ENCODE assay signal across 8 cellular contexts in genomic region chr19:7926727-7927604, GRCh38. TPM values are rescaled to one million over a fixed set of nuclear protein-coding genes. Genes with fewer than 3 reads are reported as not detected.
DNase-seq lines count a peak whose midpoint lies in the region; ATAC-seq and TF ChIP-seq lines count a peak whose summit lies in the region.

No MANE protein-coding gene starts in this region.

- H3K27me3 ChIP-seq in BLaER1 treated with 17β-estradiol and CSF1 and Interleukin-3, amounts not matched to agents 10 nM and 100 nM, result peaks cover 0 to 12% (median 0%) of the 10 kb centered on the region in 11 experiments; a peak in 4 of 22 replicates

- no peaks in the 10 kb centered on the region for H3K27me3 Mint-ChIP-seq in central memory CD8-positive, alpha-beta T cell
- H3K27me3 Mint-ChIP-seq in naive thymus-derived CD8-positive, alpha-beta T cell, result peaks cover 0 to 1% (median 0%) of the 10 kb centered on the region in 5 donors

- no peak overlapping the region for H3K27ac ChIP-seq in BLaER1 treated with 17β-estradiol and CSF1 and Interleukin-3, amounts not matched to agents 10 nM and 100 nM
- no peak overlapping the region for H3K27ac ChIP-seq in HEK293 (ENCODE audit: extremely low read depth, low read depth, low read length)

- H3K9ac ChIP-seq in BLaER1 treated with 17β-estradiol and CSF1 and Interleukin-3, amounts not matched to agents 10 nM and 100 nM, result peak overlapping the region in 2 of 11 experiments; percentile 47 to 56; a peak in 1 of 22 replicates

- no peak for ATAC-seq in central memory CD8-positive, alpha-beta T cell (replicated peaks; ENCODE audit: extremely low read depth, poor library complexity, severe bottlenecking)
- no peak for ATAC-seq in naive thymus-derived CD8-positive, alpha-beta T cell
- no peak for ATAC-seq in GM21737 (IDR thresholded peaks at IDR 0.05; ENCODE audit: unreplicated experiment)
- no peak for ATAC-seq in HG03139 (IDR thresholded peaks at IDR 0.05; ENCODE audit: unreplicated experiment)
- ATAC-seq in GM18861 (IDR thresholded peaks at IDR 0.05; ENCODE audit: unreplicated experiment), result no peak

- no peaks in the 10 kb centered on the region for H3K9me3 Mint-ChIP-seq in central memory CD8-positive, alpha-beta T cell
- peaks cover 0 to 2% (median 0%) of the 10 kb centered on the region in 9 donors for H3K9me3 Mint-ChIP-seq in naive thymus-derived CD8-positive, alpha-beta T cell

- H3K4me1 ChIP-seq in BLaER1 treated with 17β-estradiol and CSF1 and Interleukin-3, amounts not matched to agents 10 nM and 100 nM, result peaks cover 42 to 69% (median 61%) of the 10 kb centered on the region in 10 experiments
- H3K4me1 ChIP-seq in HEK293 (ENCODE audit: control insufficient read depth, insufficient read depth, low read length), result peaks cover 17% of the 10 kb centered on the region

- peaks cover 16% of the 10 kb centered on the region for H3K4me1 Mint-ChIP-seq in central memory CD8-positive, alpha-beta T cell
- H3K4me1 Mint-ChIP-seq in naive thymus-derived CD8-positive, alpha-beta T cell, result peaks cover 11 to 34% (median 23%) of the 10 kb centered on the region in 4 donors

- peaks cover 26% of the 10 kb centered on the region for H3K36me3 Mint-ChIP-seq in central memory CD8-positive, alpha-beta T cell (ENCODE audit: insufficient read depth)
- peaks cover 0 to 18% (median 2%) of the 10 kb centered on the region in 3 donors for H3K36me3 Mint-ChIP-seq in naive thymus-derived CD8-positive, alpha-beta T cell

- H3K4me3 Mint-ChIP-seq in central memory CD8-positive, alpha-beta T cell, result peak overlapping the region; percentile 68
- peak overlapping the region; percentile 45 to 77 (median 66) for H3K4me3 Mint-ChIP-seq in naive thymus-derived CD8-positive, alpha-beta T cell

- no peak overlapping the region for H3K4me3 ChIP-seq in BLaER1 treated with 17β-estradiol and CSF1 and Interleukin-3, amounts not matched to agents 10 nM and 100 nM
- H3K4me3 ChIP-seq in HEK293 (ENCODE audit: low read depth, low read length), result no peak overlapping the region

- H3K27ac Mint-ChIP-seq in central memory CD8-positive, alpha-beta T cell (ENCODE audit: low read depth), result peak overlapping the region; percentile 32
- peak overlapping the region in 3 of 10 donors; percentile 14 to 83 (median 37) for H3K27ac Mint-ChIP-seq in naive thymus-derived CD8-positive, alpha-beta T cell

- no peak for TF ChIP-seq CTCF in HEK293 (tag by site-specific recombination; IDR thresholded peaks at IDR 0.05)

- H3K9me3 ChIP-seq in BLaER1 treated with 17β-estradiol and CSF1 and Interleukin-3, amounts not matched to agents 10 nM and 100 nM (replicated peaks in 1 of 11), result no peaks in the 10 kb centered on the region
- H3K9me3 ChIP-seq in HEK293 (ENCODE audit: control insufficient read depth, insufficient read depth, low read depth, low read length), result no peaks in the 10 kb centered on the region

- CTCF ChIA-PET in HEK293 (lab: Yijun Ruan, JAX), result interaction anchor here (0.6 to 2.2 kb wide), 7 partner anchors 9 to 659 kb away, joined by 3 to 11 read pairs (median 3); partner anchors contain the start of gene TIMM44

- H3K4me2 ChIP-seq in BLaER1 treated with 17β-estradiol and CSF1 and Interleukin-3, amounts not matched to agents 10 nM and 100 nM, result peak overlapping the region in 7 of 11 experiments; percentile 77 to 96 (median 88); a peak in 8 of 22 replicates

- no peak for DNase-seq in central memory CD8-positive, alpha-beta T cell (ENCODE audit: low spot score in 2 of 2)
- no peak for DNase-seq in naive thymus-derived CD8-positive, alpha-beta T cell
- no peak for DNase-seq in cortex of kidney (lab: John Stamatoyannopoulos, UW)

- POLR2A ChIA-PET in HEK293 (lab: Yijun Ruan, JAX), result interaction anchor here (0.6 to 1.6 kb wide), 8 partner anchors 9 to 951 kb away, joined by 3 to 5 read pairs (median 4); partner anchors contain the start of gene TIMM44
- POLR2A ChIA-PET in naive thymus-derived CD8-positive, alpha-beta T cell (lab: Charles Lee), result interaction anchor here (1.2 to 2.2 kb wide), 2 partner anchors 17 to 23 kb away, joined by 5 to 15 read pairs; partner anchors contain the start of genes MAP2K7 and TIMM44

- peaks cover 26 to 58% (median 48%) of the 10 kb centered on the region in 11 experiments for H3K36me3 ChIP-seq in BLaER1 treated with 17β-estradiol and CSF1 and Interleukin-3, amounts not matched to agents 10 nM and 100 nM
- H3K36me3 ChIP-seq in HEK293 (ENCODE audit: control insufficient read depth in 2 of 2, insufficient read depth in 1 of 2, low read length in 2 of 2), result peaks cover 6 to 42% of the 10 kb centered on the region in 2 experiments; a peak in 2 of 3 replicates

- peaks cover 0 to 88% (median 82%) of the 10 kb centered on the region in 11 experiments; a peak in 21 of 22 replicates for H4K20me1 ChIP-seq in BLaER1 treated with 17β-estradiol and CSF1 and Interleukin-3, amounts not matched to agents 10 nM and 100 nM

TF ChIP-seq in HEK293, 187 proteins besides CTCF, POLR2A, EP300 and RAD21 (continues in another document):
- TF ChIP-seq ZSCAN5A (tag by site-specific recombination; IDR thresholded peaks at IDR 0.05) (no peak), PBX3 (CRISPR knock-in tag; IDR thresholded peaks at IDR 0.05) (no peak), ZNF274 (IDR thresholded peaks at IDR 0.05; ENCODE audit: low read length) (no peak), ZNF274 (tag by site-specific recombination; IDR thresholded peaks at IDR 0.05; ENCODE audit: borderline replicate concordance) (no peak), HIC1 (tag by site-specific recombination; IDR thresholded peaks at IDR 0.05) (0 out of 2 replicates have a peak, but pooled peaks have one; percentile 21), ZNF513 (tag by site-specific recombination; IDR thresholded peaks at IDR 0.05) (no peak), ZNF121 (tag by site-specific recombination; IDR thresholded peaks at IDR 0.05) (no peak)

RNA-seq across cellular contexts. Expression of gene CTXN1, which starts 1.0 kb away (rescaled TPM):
- not detected for total RNA-seq in naive thymus-derived CD8-positive, alpha-beta T cell
- polyA plus RNA-seq in naive thymus-derived CD8-positive, alpha-beta T cell, result not detected

RNA-seq across cellular contexts. Expression of gene SNAPC2, which starts 6.8 kb away (rescaled TPM):
- 10 to 100 TPM; 14.3 to 14.8 TPM for total RNA-seq in naive thymus-derived CD8-positive, alpha-beta T cell
- 10 to 100 TPM; 11.4 to 19.9 (median 12.8) TPM for polyA plus RNA-seq in naive thymus-derived CD8-positive, alpha-beta T cell

RNA-seq across cellular contexts. Expression of gene TGFBR3L, which starts 12.3 kb away (rescaled TPM):
- total RNA-seq in naive thymus-derived CD8-positive, alpha-beta T cell, result under 1 TPM; 0.41 to 0.57 TPM
- polyA plus RNA-seq in naive thymus-derived CD8-positive, alpha-beta T cell, result under 1 TPM in 1 of 3 donors, not detected in 2; 0.60 TPM

RNA-seq across cellular contexts. Expression of gene TIMM44, which starts 16.5 kb away (rescaled TPM):
- total RNA-seq in naive thymus-derived CD8-positive, alpha-beta T cell, result 10 to 100 TPM; 83.1 to 86.9 TPM
- polyA plus RNA-seq in naive thymus-derived CD8-positive, alpha-beta T cell, result 10 to 100 TPM in 2 of 3 donors, 1 to 10 TPM in 1; 9.9 to 19.7 (median 15.3) TPM

RNA-seq across cellular contexts. Expression of gene MAP2K7, which starts 23.3 kb away (rescaled TPM):
- total RNA-seq in naive thymus-derived CD8-positive, alpha-beta T cell, result 10 to 100 TPM; 85.7 to 86.9 TPM
- 1 to 10 TPM; 1.8 to 5.1 (median 2.3) TPM for polyA plus RNA-seq in naive thymus-derived CD8-positive, alpha-beta T cell
